1 cellular context compared by ENCODE assay signal in genomic region chr6:83193747-83194582, GRCh38.
TF ChIP-seq lines count a peak whose summit lies in the region.

No MANE protein-coding gene starts in this region.

TF ChIP-seq in GM23338, 12 proteins besides CTCF, POLR2A, EP300 and RAD21 (continued from another document):
- TF ChIP-seq ZNF462 (CRISPR knock-in tag; IDR thresholded peaks at IDR 0.05) (no peak), EZH2 (IDR thresholded peaks at IDR 0.05; ENCODE audit: low read depth, unreplicated experiment) (no peak), JUNB (IDR thresholded peaks at IDR 0.05; ENCODE audit: unreplicated experiment) (no peak), EZH2phosphoT487 (IDR thresholded peaks at IDR 0.05; ENCODE audit: unreplicated experiment) (no peak), ETS1 (IDR thresholded peaks at IDR 0.05) (no peak), ZNF331 (CRISPR knock-in tag; IDR thresholded peaks at IDR 0.05; ENCODE audit: low read depth) (no peak)
